Comparison of ENCODE assay signal across 1 cellular context in the genomic region with DNA sequence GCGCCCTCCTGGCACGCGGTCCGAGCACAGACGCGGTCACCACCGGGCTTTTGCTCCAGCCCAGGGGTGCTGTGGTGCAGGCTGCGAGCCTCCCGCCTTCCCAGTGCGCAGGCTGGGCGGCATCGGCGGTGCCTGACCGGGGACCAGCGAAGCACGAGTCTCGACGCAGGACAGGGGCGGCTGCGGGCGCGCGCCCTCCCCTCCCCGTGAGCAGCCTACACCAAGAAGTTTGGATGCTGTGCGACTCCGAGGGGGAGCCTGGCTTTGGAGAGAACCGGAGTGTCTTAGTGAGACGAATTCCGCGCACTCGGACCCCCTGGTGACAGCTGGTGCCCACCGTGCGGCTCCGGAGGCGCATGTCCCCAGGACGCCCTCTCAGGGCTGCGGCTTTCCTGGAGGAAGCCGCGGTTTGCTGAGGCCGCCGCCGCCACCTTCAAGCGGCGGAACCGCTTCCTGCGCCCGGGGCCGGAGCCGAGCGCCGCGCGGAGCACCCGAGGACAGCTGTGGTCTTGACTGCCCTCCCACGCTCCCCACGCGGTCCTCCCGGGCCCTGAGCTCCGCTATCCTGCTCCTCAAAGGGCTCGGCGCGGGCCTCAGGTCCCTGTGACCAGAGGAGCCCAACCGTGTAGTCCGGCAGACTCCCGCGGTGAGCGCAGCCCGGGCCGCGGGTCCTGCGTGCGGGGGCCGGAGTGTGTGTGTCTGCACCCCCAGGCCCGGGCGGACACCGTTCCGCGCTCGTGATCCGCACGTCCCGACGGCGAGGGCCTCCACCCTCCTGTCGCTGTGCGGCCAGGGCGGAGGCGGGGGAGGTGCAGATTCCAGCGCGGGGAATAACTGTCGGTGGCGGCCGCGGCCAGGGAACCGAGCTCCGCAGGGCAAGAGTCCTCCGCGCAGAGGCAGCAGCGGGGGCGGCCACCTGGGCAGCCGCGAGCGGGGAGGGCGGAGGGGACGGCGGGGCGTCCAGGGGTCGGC.
TF ChIP-seq lines count a peak whose summit lies in the region.

No MANE protein-coding gene starts in this region.

TF ChIP-seq in A549, 52 proteins besides CTCF, POLR2A, EP300 and RAD21 (continued from another document):
- TF ChIP-seq KDM1A (IDR thresholded peaks at IDR 0.05; ENCODE audit: low read depth) = no peak
- TF ChIP-seq POLR2AphosphoS2 (conservative IDR thresholded peaks at IDR 0.05; ENCODE audit: low read length) = no peak
- no peak for TF ChIP-seq ZNF302 (CRISPR knock-in tag; IDR thresholded peaks at IDR 0.05)
- TF ChIP-seq GATA3 (IDR thresholded peaks at IDR 0.05; ENCODE audit: borderline replicate concordance) = no peak
- TF ChIP-seq, protein P1, sequence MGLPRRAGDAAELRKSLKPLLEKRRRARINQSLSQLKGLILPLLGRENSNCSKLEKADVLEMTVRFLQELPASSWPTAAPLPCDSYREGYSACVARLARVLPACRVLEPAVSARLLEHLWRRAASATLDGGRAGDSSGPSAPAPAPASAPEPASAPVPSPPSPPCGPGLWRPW (IDR thresholded peaks at IDR 0.05) = no peak
- no peak for TF ChIP-seq EHF (CRISPR knock-in tag; IDR thresholded peaks at IDR 0.05)
- TF ChIP-seq JUN (IDR thresholded peaks at IDR 0.05) = no peak
- TF ChIP-seq, protein P2, sequence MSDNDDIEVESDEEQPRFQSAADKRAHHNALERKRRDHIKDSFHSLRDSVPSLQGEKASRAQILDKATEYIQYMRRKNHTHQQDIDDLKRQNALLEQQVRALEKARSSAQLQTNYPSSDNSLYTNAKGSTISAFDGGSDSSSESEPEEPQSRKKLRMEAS (IDR thresholded peaks at IDR 0.05) = peak; percentile 44; the same call in 1 of the 2 replicates
- TF ChIP-seq, protein P3, sequence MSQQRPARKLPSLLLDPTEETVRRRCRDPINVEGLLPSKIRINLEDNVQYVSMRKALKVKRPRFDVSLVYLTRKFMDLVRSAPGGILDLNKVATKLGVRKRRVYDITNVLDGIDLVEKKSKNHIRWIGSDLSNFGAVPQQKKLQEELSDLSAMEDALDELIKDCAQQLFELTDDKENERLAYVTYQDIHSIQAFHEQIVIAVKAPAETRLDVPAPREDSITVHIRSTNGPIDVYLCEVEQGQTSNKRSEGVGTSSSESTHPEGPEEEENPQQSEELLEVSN (IDR thresholded peaks at IDR 0.05; ENCODE audit: borderline replicate concordance, low read depth) = peak; percentile 14; the same call in 1 of the 2 replicates
